Comparison of ENCODE assay signal across 9 cellular contexts in genomic region chr4:140135529-140136021, GRCh38.
A peak's percentile ranks its signal among the peaks of the same experiment; 100 is the strongest.
DNase-seq lines count a peak whose midpoint lies in the region; TF ChIP-seq lines count a peak whose summit lies in the region.
"Had no signal": no experiment of that assay in that cellular context is flagged by ENCODE, and none has a peak within 500 bp of the region (broad histone marks: within the 10 kb centered on the region; RNA-seq: fewer than 3 reads in every experiment).

No MANE protein-coding gene starts in this region.

- no peaks in the 10 kb centered on the region for H3K27me3 Mint-ChIP-seq in nephron progenitor cell (ENCODE audit: low read depth, poor library complexity)

- in situ Hi-C loops in GM13977 (cut with MboI; ENCODE audit: low pct_unique_long_range_greater_than_20kb, low sequenced_read_pairs, unreplicated experiment), result no loop called here

- peaks cover 5% of the 10 kb centered on the region for H3K9me3 Mint-ChIP-seq in nephron progenitor cell
- H3K9me3 Mint-ChIP-seq: T-helper 2 cell treated with Interferon-gamma antibody and Interleukin-4, amounts not matched to agents 5 μg/mL and 100 μg/mL, for 36 hours had no signal

- H3K4me3 ChIP-seq in cardiac fibroblast (replicated peaks in 1 of 2; ENCODE audit: low read depth in 2 of 2, low read length in 2 of 2), result no peak overlapping the region

- H3K4me1 Mint-ChIP-seq in nephron progenitor cell, result peaks cover 77% of the 10 kb centered on the region

- H3K27ac Mint-ChIP-seq in nephron progenitor cell, result peak overlapping the region; percentile 83
- H3K27ac Mint-ChIP-seq: T-helper 2 cell treated with Interferon-gamma antibody and Interleukin-4, amounts not matched to agents 5 μg/mL and 100 μg/mL, for 36 hours had no signal

- DNase-seq in DMS153 (lab: John Stamatoyannopoulos, UW) (peak; percentile 85), NCI-H2171 (lab: John Stamatoyannopoulos, UW) (peak; percentile 75), cardiac fibroblast (ENCODE audit: low read depth in 2 of 2) (peak; percentile 9 to 50), nephron progenitor cell (no peak), MV-4-11 (lab: John Stamatoyannopoulos, UW) (no peak), GM13977 (ENCODE audit: low spot score) (no peak), iPS-NIHi7 (ENCODE audit: extremely low spot score) (no peak)
- no peak for DNase-seq in activated CD8-positive, alpha-beta memory T cell treated with anti-CD3 and anti-CD28 coated beads, Interleukin-2, amount 50 U/mL, for 48 hours

- no peak overlapping the region for H3K4me3 Mint-ChIP-seq in nephron progenitor cell
- H3K4me3 Mint-ChIP-seq: T-helper 2 cell treated with Interferon-gamma antibody and Interleukin-4, amounts not matched to agents 5 μg/mL and 100 μg/mL, for 36 hours had no signal

- H3K36me3 Mint-ChIP-seq in nephron progenitor cell (ENCODE audit: low read depth), result peaks cover 32% of the 10 kb centered on the region

- TF ChIP-seq CTCF in cardiac fibroblast (IDR thresholded peaks at IDR 0.05; ENCODE audit: low read depth, low read length) (no peak), nephron progenitor cell (IDR thresholded peaks at IDR 0.05) (no peak), GM13977 (IDR thresholded peaks at IDR 0.05; ENCODE audit: extremely low read depth, insufficient read depth, missing control alignments) (no peak)

Comparison
In these comparisons a context has a peak if more than half of its experiments do, and no peak if none do; other contexts are left out.
1. DNase-seq: peak in DMS153 (single experiment), NCI-H2171 (single experiment) and cardiac fibroblast (2 of 2); none in nephron progenitor cell (single experiment), MV-4-11 (single experiment), GM13977 (single experiment), activated CD8-positive, alpha-beta memory T cell treated with anti-CD3 and anti-CD28 coated beads, Interleukin-2, amount 50 U/mL, for 48 hours (single experiment) and iPS-NIHi7 (single experiment).